ENCODE assay signal across 36 cellular contexts in the genomic region with DNA sequence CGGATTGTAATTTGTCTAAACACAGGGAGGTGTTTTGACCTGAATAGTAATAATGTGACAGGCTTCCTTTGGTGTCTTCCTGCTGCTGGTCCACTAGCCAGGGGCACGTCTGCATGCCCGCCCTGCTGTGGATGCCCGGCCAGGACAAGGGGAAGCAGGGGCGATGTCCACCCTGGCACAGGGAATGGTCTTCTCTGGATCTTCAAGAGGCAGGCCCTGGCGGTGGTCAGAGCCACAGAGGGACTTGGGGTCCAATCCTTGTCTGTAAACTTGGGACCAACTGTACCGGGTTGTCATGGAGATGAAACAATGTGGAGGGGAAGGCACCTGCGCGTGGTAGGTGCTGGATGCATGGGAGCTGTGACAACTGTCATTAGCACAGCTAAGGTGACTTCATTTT.
"Had no signal": no experiment of that assay in that cellular context is flagged by ENCODE, and none has a peak within 500 bp of the region (broad histone marks: within the 10 kb centered on the region; RNA-seq: fewer than 3 reads in every experiment).

No MANE protein-coding gene starts in this region.

- H3K27me3 Mint-ChIP-seq: activated CD4-positive, alpha-beta memory T cell treated with anti-CD3 and anti-CD28 coated beads for 36 hours; activated CD8-positive, alpha-beta T cell treated with anti-CD3 and anti-CD28 coated beads for 36 hours; activated naive CD8-positive, alpha-beta T cell treated with anti-CD3 and anti-CD28 coated beads for 36 hours; activated T-helper 17 cell treated with anti-CD3 and anti-CD28 coated beads, Interleukin-2, amount 50 U/mL, for 72 hours; central memory CD8-positive, alpha-beta T cell; T-cell had no signal

- FAIRE-seq: bronchial epithelial cell, TTC549 had no signal

- H3K4me3 Mint-ChIP-seq: activated B cell treated with CpG ODN at 0.5 μM for 24 hours; activated CD4-positive, alpha-beta memory T cell treated with anti-CD3 and anti-CD28 coated beads for 36 hours; activated CD4-positive, alpha-beta T cell treated with anti-CD3 and anti-CD28 coated beads, Interleukin-2, amount 10 ng/mL, durations not matched to agents 24 days and 14 days; activated CD8-positive, alpha-beta T cell treated with anti-CD3 and anti-CD28 coated beads for 36 hours; activated naive CD4-positive, alpha-beta T cell treated with anti-CD3 and anti-CD28 coated beads for 36 hours; activated naive CD8-positive, alpha-beta T cell treated with anti-CD3 and anti-CD28 coated beads for 36 hours; activated T-cell treated with anti-CD3 and anti-CD28 coated beads, Interleukin-2, amount 50 U/mL, for 4 hours; activated T-cell treated with anti-CD3 and anti-CD28 coated beads, Interleukin-2, amount 50 U/mL, for 72 hours; activated T-helper 1 cell treated with anti-CD3 and anti-CD28 coated beads, Interleukin-12 subunit alpha, Interleukin-12 subunit beta, Interleukin-2, Interleukin-4 antibody, amounts not matched to agents 30 ng/mL and 10 ng/mL and 1 ng/mL, durations not matched to agents 14 hours and 24 hours and 36 hours; activated T-helper 17 cell treated with anti-CD3 and anti-CD28 coated beads, Interleukin-2, amount 50 U/mL, for 72 hours; brain; central memory CD8-positive, alpha-beta T cell; T-cell; T-helper 2 cell treated with Interferon-gamma antibody and Interleukin-4, amounts not matched to agents 5 μg/mL and 100 μg/mL, for 36 hours had no signal

- H3K4me1 ChIP-seq: adrenal gland had no signal

- H3K4me3 ChIP-seq: adrenal gland, cardiac muscle cell had no signal

- H3K27ac ChIP-seq: adrenal gland, cardiac muscle cell had no signal

- H3K36me3 Mint-ChIP-seq: activated CD4-positive, alpha-beta memory T cell treated with anti-CD3 and anti-CD28 coated beads for 36 hours; activated naive CD4-positive, alpha-beta T cell treated with anti-CD3 and anti-CD28 coated beads, Interleukin-2, amount 50 U/mL, for 72 hours; activated naive CD8-positive, alpha-beta T cell treated with anti-CD3 and anti-CD28 coated beads for 36 hours; brain; T-cell had no signal

- DNase-seq: activated B cell treated with CpG ODN at 0.5 μM for 24 hours; activated CD4-positive, alpha-beta memory T cell treated with anti-CD3 and anti-CD28 coated beads for 36 hours; activated CD4-positive, alpha-beta T cell treated with anti-CD3 and anti-CD28 coated beads for 4 hours; activated CD4-positive, alpha-beta T cell treated with anti-CD3 and anti-CD28 coated beads, Interleukin-2, amount 10 ng/mL, durations not matched to agents 24 days and 14 days; activated CD4-positive, alpha-beta T cell treated with anti-CD3 and anti-CD28 coated beads, Interleukin-2, amount 50 U/mL, for 1 hour; activated CD4-positive, alpha-beta T cell treated with anti-CD3 and anti-CD28 coated beads, Interleukin-2, amount 50 U/mL, for 4 hours; activated CD4-positive, CD25-positive, alpha-beta regulatory T cell treated with anti-CD3 and anti-CD28 coated beads, Interleukin-2, amount 50 U/mL, for 72 hours; activated CD8-positive, alpha-beta memory T cell treated with anti-CD3 and anti-CD28 coated beads, Interleukin-2, amount 50 U/mL, for 4 hours; activated CD8-positive, alpha-beta T cell treated with anti-CD3 and anti-CD28 coated beads for 36 hours; activated effector memory CD4-positive, alpha-beta T cell treated with anti-CD3 and anti-CD28 coated beads, Interleukin-2, amount 50 U/mL, for 16 hours; activated gamma-delta T cell treated with Interleukin-2 at 50 U/mL for 16 hours; activated naive CD4-positive, alpha-beta T cell; activated naive CD4-positive, alpha-beta T cell treated with anti-CD3 and anti-CD28 coated beads for 36 hours; activated naive CD4-positive, alpha-beta T cell treated with anti-CD3 and anti-CD28 coated beads, Interleukin-2, amount 50 U/mL, for 16 hours; activated naive CD8-positive, alpha-beta T cell treated with anti-CD3 and anti-CD28 coated beads for 36 hours; activated T-cell treated with anti-CD3 and anti-CD28 coated beads for 4 hours; activated T-cell treated with anti-CD3 and anti-CD28 coated beads, Interleukin-2, amount 50 U/mL, for 1 hour; activated T-cell treated with anti-CD3 and anti-CD28 coated beads, Interleukin-2, amount 50 U/mL, for 4 hours; activated T-cell treated with anti-CD3 and anti-CD28 coated beads, Interleukin-2, amount 50 U/mL, for 72 hours; adrenal gland; amniotic stem cell; aorta; caudate nucleus; cerebellar nuclear complex; T-cell; T-helper 2 cell; T-helper 9 cell had no signal

- H3K9me3 ChIP-seq: adrenal gland had no signal

- H3K27ac Mint-ChIP-seq: activated B cell treated with CpG ODN at 0.5 μM for 24 hours; activated CD4-positive, alpha-beta memory T cell treated with anti-CD3 and anti-CD28 coated beads for 36 hours; activated CD4-positive, alpha-beta T cell treated with anti-CD3 and anti-CD28 coated beads, Interleukin-2, amount 10 ng/mL, durations not matched to agents 24 days and 14 days; activated CD8-positive, alpha-beta T cell treated with anti-CD3 and anti-CD28 coated beads for 36 hours; activated naive CD4-positive, alpha-beta T cell treated with anti-CD3 and anti-CD28 coated beads for 36 hours; activated naive CD4-positive, alpha-beta T cell treated with anti-CD3 and anti-CD28 coated beads, Interleukin-2, amount 50 U/mL, for 72 hours; activated naive CD8-positive, alpha-beta T cell treated with anti-CD3 and anti-CD28 coated beads for 36 hours; activated T-cell treated with anti-CD3 and anti-CD28 coated beads, Interleukin-2, amount 50 U/mL, for 72 hours; activated T-helper 1 cell treated with anti-CD3 and anti-CD28 coated beads, Interleukin-12 subunit alpha, Interleukin-12 subunit beta, Interleukin-2, Interleukin-4 antibody, amounts not matched to agents 30 ng/mL and 10 ng/mL and 1 ng/mL, durations not matched to agents 14 hours and 24 hours and 36 hours; activated T-helper 17 cell treated with anti-CD3 and anti-CD28 coated beads, Interleukin-2, amount 50 U/mL, for 72 hours; brain; T-cell; T-helper 2 cell treated with Interferon-gamma antibody and Interleukin-4, amounts not matched to agents 5 μg/mL and 100 μg/mL, for 36 hours had no signal

- H3K36me3 ChIP-seq: adrenal gland, cardiac muscle cell had no signal

- ATAC-seq: activated CD8-positive, alpha-beta T cell treated with anti-CD3 and anti-CD28 coated beads for 36 hours; activated naive CD4-positive, alpha-beta T cell treated with anti-CD3 and anti-CD28 coated beads, Interleukin-2, amount 50 U/mL, for 72 hours; activated T-cell treated with anti-CD3 and anti-CD28 coated beads, Interleukin-2, amount 50 U/mL, for 4 hours; activated T-cell treated with anti-CD3 and anti-CD28 coated beads, Interleukin-2, amount 50 U/mL, for 72 hours; activated T-helper 17 cell treated with anti-CD3 and anti-CD28 coated beads, Interleukin-2, amount 50 U/mL, for 72 hours; T-cell had no signal

- H3K27me3 ChIP-seq: adrenal gland, cardiac muscle cell had no signal
